In the genomic region with DNA sequence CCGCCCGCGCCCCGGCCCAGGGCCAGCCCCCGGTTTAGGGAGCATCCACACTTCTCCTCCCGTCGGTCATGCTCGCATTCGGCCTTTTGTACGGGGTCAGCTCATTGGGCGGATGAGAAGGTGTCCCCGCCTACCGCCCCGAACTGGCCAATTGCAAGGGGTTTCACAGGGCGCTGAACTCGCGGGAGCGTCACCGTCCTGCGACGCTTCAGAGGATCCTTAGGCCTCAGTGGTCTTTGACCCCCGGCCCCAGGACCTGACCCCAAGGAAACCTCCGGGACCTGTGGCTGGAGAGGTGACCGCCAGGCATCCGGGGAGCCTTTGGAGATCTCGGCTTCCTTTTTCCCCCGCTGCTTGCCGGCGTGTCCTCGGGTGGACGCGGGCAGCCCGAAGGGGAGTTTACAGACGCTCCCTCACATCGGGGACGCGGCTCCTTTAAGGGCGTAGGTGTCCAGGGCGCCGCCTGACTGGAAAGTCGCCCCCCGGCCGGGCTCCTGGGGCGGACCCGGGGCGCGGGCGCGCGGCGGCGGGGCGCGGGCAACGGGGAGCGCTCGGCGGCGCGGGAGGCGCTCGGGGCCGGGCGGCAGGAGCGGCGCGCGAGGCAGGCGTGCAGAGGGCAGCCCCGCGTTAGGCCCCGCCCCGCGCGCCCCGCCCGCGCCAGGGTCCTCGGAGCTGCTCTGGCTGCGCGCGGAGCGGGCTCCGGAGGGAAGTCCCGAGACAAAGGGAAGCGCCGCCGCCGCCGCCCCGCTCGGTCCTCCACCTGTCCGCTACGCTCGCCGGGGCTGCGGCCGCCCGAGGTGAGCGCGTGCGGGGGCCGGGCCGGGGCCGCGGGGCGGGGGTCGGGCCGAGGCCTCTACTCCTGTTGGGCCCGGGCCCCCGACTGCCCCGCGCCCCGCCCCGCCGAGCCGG, we compare ENCODE assay signal across 8 cellular contexts. TPM values are rescaled to one million over a fixed set of nuclear protein-coding genes. Genes with fewer than 3 reads are reported as not detected.
DNase-seq lines count a peak whose midpoint lies in the region; ATAC-seq, FAIRE-seq and TF ChIP-seq lines count a peak whose summit lies in the region.

A gene (plus strand): TSS at position 660 of the 909 bp plus-strand sequence. CDS start 4,395 bp downstream, outside the sequence.

- H4K8ac ChIP-seq in trophoblast cell (ENCODE audit: low read depth, low read length), result peak within 1 kb of the TSS; percentile 99

- H3K23ac ChIP-seq in trophoblast cell (ENCODE audit: low read length), result peak within 1 kb of the TSS; percentile 49

- peak within 1 kb of the TSS; percentile 100 for H2BK5ac ChIP-seq in trophoblast cell (ENCODE audit: low read depth, low read length, poor library complexity)

- DNase-seq in GM12891 (ENCODE audit: insufficient read length, low spot score) (peak; percentile 91), NCI-H146 (lab: John Stamatoyannopoulos, UW) (peak; percentile 99), T-helper 1 cell (peak; percentile 90 to 97 (median 93)), cardiac septum (ENCODE audit: low spot score) (peak; percentile 98), trophoblast cell (peak; percentile 87 to 99), tibial nerve (ENCODE audit: low spot score in 2 of 2) (peak; percentile 94 to 97)

- H3K9me3 ChIP-seq in trophoblast cell (ENCODE audit: insufficient read depth, low read depth, low read length) (no peaks in the 10 kb centered on the region), tibial nerve (no peaks in the 10 kb centered on the region)

- peak within 1 kb of the TSS; percentile 100 for H4K91ac ChIP-seq in trophoblast cell (ENCODE audit: low read depth, low read length)

- H2AFZ ChIP-seq in trophoblast cell (ENCODE audit: insufficient read depth, low read length, poor library complexity), result peak within 1 kb of the TSS; percentile 99

- TF ChIP-seq CTCF in tibial nerve (IDR thresholded peaks at IDR 0.05), result peak in 1 of 5 experiments; percentile 25

- intact Hi-C loops in cardiac septum (cut with DNase I), result no loop called here

- H3K79me1 ChIP-seq in trophoblast cell (ENCODE audit: low read length), result peaks cover 6% of the 10 kb centered on the region

- ATAC-seq in HG02840 (IDR thresholded peaks at IDR 0.05; ENCODE audit: low FRiP score, unreplicated experiment), result peak; percentile 78

- peak within 1 kb of the TSS; percentile 69 for H2AK5ac ChIP-seq in trophoblast cell (ENCODE audit: low read length)

- no peaks in the 10 kb centered on the region for H3K27me3 ChIP-seq in trophoblast cell (ENCODE audit: insufficient read depth, low read length)
- no peaks in the 10 kb centered on the region for H3K27me3 ChIP-seq in tibial nerve

- H3K4me2 ChIP-seq in trophoblast cell (ENCODE audit: low read length), result peak within 1 kb of the TSS; percentile 85

- peak within 1 kb of the TSS; percentile 68 for H3K27ac ChIP-seq in adipose tissue (ENCODE audit: low read depth, low read length)
- peak within 1 kb of the TSS; percentile 98 for H3K27ac ChIP-seq in trophoblast cell (ENCODE audit: low read depth, low read length)
- H3K27ac ChIP-seq in tibial nerve, result peak within 1 kb of the TSS; percentile 95 to 100 (median 98)

- H2BK12ac ChIP-seq in trophoblast cell (ENCODE audit: low read length), result peak within 1 kb of the TSS; percentile 81

- peak within 1 kb of the TSS; percentile 100 for H4K12ac ChIP-seq in trophoblast cell (ENCODE audit: low read depth, low read length)

- peak within 1 kb of the TSS; percentile 100 for H3K9ac ChIP-seq in trophoblast cell (ENCODE audit: low read length)

- H3K4me3 ChIP-seq in trophoblast cell (ENCODE audit: low read depth, low read length) (peak within 1 kb of the TSS; percentile 87), tibial nerve (peak within 1 kb of the TSS; percentile 46 to 78 (median 66))

- H3K4me1 ChIP-seq in trophoblast cell (ENCODE audit: control insufficient read depth in 1 of 2, insufficient read depth in 2 of 2, low read length in 2 of 2) (peaks cover 11 to 13% of the 10 kb centered on the region in 2 experiments), tibial nerve (peaks cover 5 to 48% (median 27%) of the 10 kb centered on the region in 4 donors)

- peak; percentile 21 to 71 for TF ChIP-seq EP300 in tibial nerve (IDR thresholded peaks at IDR 0.05)

- peaks cover 44% of the 10 kb centered on the region for H3K79me2 ChIP-seq in trophoblast cell (ENCODE audit: control insufficient read depth, insufficient read depth, low read length, poor library complexity)

- 0 to 1% (median 1%) methylated on average over 62 to 116 of the region's 117 CpGs for WGBS in adipose tissue, 3 donors
- no CpG with 5 or more reads among the region's 117 CpGs for WGBS in trophoblast cell (ENCODE audit: extremely low coverage, insufficient coverage, insufficient read length)
- 0% methylated on average over 27 to 51 of the region's 117 CpGs for whole genome bisulfite sequencing in tibial nerve, 2 donors

- peak; percentile 100 for FAIRE-seq in GM12891 (lab: Jason Lieb, UNC)

- H2BK120ac ChIP-seq in trophoblast cell (ENCODE audit: insufficient read depth, low read length, poor library complexity), result peak within 1 kb of the TSS; percentile 100

- H3K14ac ChIP-seq in trophoblast cell (ENCODE audit: low read length), result peak within 1 kb of the TSS; percentile 99

- H3K36me3 ChIP-seq in trophoblast cell (ENCODE audit: control insufficient read depth in 1 of 2, insufficient read depth in 2 of 2, low read length in 2 of 2), result peaks cover 20 to 24% of the 10 kb centered on the region in 2 experiments
- H3K36me3 ChIP-seq in tibial nerve, result peaks cover 0 to 10% (median 0%) of the 10 kb centered on the region in 3 donors

- H3K4ac ChIP-seq in trophoblast cell (ENCODE audit: low read depth, low read length), result peak within 1 kb of the TSS; percentile 96

- TF ChIP-seq POLR2A in GM12891 (IDR thresholded peaks at IDR 0.05; ENCODE audit: low read depth, low read length), result 0 out of 2 replicates have a peak, but pooled peaks have one; percentile 17
- peak; percentile 34 to 65 for TF ChIP-seq POLR2A in tibial nerve (IDR thresholded peaks at IDR 0.05)

- peak within 1 kb of the TSS; percentile 99 for H3K18ac ChIP-seq in trophoblast cell (ENCODE audit: low read length)

TF ChIP-seq in GM12891, 5 proteins besides CTCF, POLR2A, EP300 and RAD21:
- TF ChIP-seq SPI1 (IDR thresholded peaks at IDR 0.05; ENCODE audit: low read depth, low read length), result peak; percentile 17; the same call in 1 of the 2 replicates
- peak; percentile 30 for TF ChIP-seq PAX5 (IDR thresholded peaks at IDR 0.05; ENCODE audit: insufficient read depth, low read length, severe bottlenecking)
- 0 out of 2 replicates have a peak, but pooled peaks have one; percentile 41 for TF ChIP-seq POU2F2 (IDR thresholded peaks at IDR 0.05; ENCODE audit: low read depth, low read length)
- TF ChIP-seq TAF1 (IDR thresholded peaks at IDR 0.05; ENCODE audit: low read depth, low read length), result peak; percentile 34
- TF ChIP-seq POLR2AphosphoS5 (IDR thresholded peaks at IDR 0.05; ENCODE audit: low read depth, low read length), result no peak

RNA-seq across cellular contexts. Expression of the gene that starts here (rescaled TPM):
- polyA plus RNA-seq in GM12891 (2012; ENCODE audit: low read depth, missing spikeins), result 113 TPM
- 10 to 100 TPM; 33.1 to 65.3 (median 52.4) TPM for polyA plus RNA-seq in adipose tissue
- 86.6 TPM for total RNA-seq in cardiac septum
- polyA plus RNA-seq in trophoblast cell (2013), result 191 and 198 TPM in 2 replicates
- total RNA-seq in tibial nerve, result 100 to 1,000 TPM in 3 of 4 donors, 10 to 100 TPM in 1; 87.3 to 161 (median 111) TPM

Comparison
In these comparisons a context has a peak if more than half of its experiments do, and no peak if none do; other contexts are left out.
1. Peak in every context shown above with its lines: DNase-seq, ATAC-seq, H3K4me3 ChIP-seq and H3K27ac ChIP-seq.